ENCODE assay signal across 9 cellular contexts in the genomic region with DNA sequence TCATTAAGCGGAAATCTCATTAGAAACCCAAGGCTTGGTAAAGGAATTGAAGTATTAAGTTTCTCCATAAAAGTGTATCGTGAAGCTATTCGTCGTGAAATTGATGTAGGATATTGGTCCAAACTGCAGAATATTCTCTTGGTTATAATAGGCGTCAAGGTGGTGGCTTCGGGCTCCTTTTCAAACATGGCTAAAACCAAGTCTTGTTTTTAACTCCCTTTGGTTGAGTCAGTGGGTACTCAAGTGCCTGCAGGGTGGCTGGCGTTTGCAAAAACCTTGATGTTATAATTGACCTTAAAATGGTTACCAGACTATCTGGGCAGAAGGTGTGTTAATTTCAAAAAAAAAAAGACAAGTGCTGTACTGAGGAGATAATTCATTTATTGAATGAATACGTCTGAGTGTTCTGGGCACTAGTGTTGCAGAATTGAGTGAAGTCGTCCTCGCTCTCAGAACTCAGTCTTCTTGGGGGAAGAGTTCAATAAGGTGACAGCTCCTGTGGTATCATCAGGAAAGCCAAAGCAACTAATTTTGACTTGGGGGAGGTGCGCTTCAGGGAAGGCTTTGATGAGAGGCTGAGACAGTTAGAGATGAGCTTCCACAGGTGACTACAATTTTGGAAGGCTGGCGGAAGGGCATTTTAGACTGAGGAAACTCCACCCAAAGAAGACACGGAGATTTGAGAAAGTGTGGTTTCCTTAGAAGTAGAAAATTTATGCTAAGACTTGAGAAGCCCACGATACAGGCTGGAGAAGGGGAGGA. TPM values are rescaled to one million over a fixed set of nuclear protein-coding genes. Genes with fewer than 3 reads are reported as not detected.
A peak's percentile ranks its signal among the peaks of the same experiment; 100 is the strongest.
DNase-seq lines count a peak whose midpoint lies in the region; ATAC-seq and TF ChIP-seq lines count a peak whose summit lies in the region.
"Had no signal": no experiment of that assay in that cellular context is flagged by ENCODE, and none has a peak within 500 bp of the region (broad histone marks: within the 10 kb centered on the region; RNA-seq: fewer than 3 reads in every experiment).

No MANE protein-coding gene starts in this region.

- H3K27ac ChIP-seq in stomach = peak overlapping the region; percentile 92 to 96 (median 93)

- H3K4me1 Mint-ChIP-seq in activated CD4-positive, alpha-beta T cell treated with anti-CD3 and anti-CD28 coated beads, Interleukin-2, amount 10 ng/mL, durations not matched to agents 24 days and 14 days = peaks cover 42% of the 10 kb centered on the region
- peaks cover 42% of the 10 kb centered on the region for H3K4me1 Mint-ChIP-seq in activated T-helper 17 cell treated with anti-CD3 and anti-CD28 coated beads, Interleukin-2, amount 50 U/mL, for 72 hours

- no peak for TF ChIP-seq EP300 in stomach (IDR thresholded peaks at IDR 0.05)

- H3K36me3 ChIP-seq in stomach = no peaks in the 10 kb centered on the region

- WGBS in stomach, 5 donors = 41 to 46% (median 45%) methylated on average over 14 of the region's 14 CpGs

- intact Hi-C loops in activated CD4-positive, alpha-beta T cell treated with anti-CD3 and anti-CD28 coated beads, Interleukin-2, amount 10 ng/mL, durations not matched to agents 24 days and 14 days (cut with micrococcal nuclease) = loop anchor here (2.0 kb wide), 1 partner anchor 58 kb away; a partner anchor contains a TSS
- intact Hi-C loops in stomach (cut with DNase I; ENCODE audit: low total_unique reads) = no loop called here

- peak; percentile 73 for DNase-seq in activated CD4-positive, alpha-beta T cell treated with anti-CD3 and anti-CD28 coated beads, Interleukin-2, amount 10 ng/mL, durations not matched to agents 24 days and 14 days
- no peak for DNase-seq in activated CD4-positive, alpha-beta T cell treated with anti-CD3 and anti-CD28 coated beads for 48 hours
- DNase-seq in stomach (no peak), NCI-H345 (lab: John Stamatoyannopoulos, UW) (no peak), GOT3 (lab: John Stamatoyannopoulos, UW) (no peak)
- DNase-seq: NCI-H2081 treated with DMSO at 0.1 percent for 48 hours had no signal

- ATAC-seq in activated T-helper 17 cell treated with anti-CD3 and anti-CD28 coated beads, Interleukin-2, amount 50 U/mL, for 72 hours (replicated peaks) = no peak
- ATAC-seq in HG02588 (IDR thresholded peaks at IDR 0.05; ENCODE audit: unreplicated experiment) = no peak

- peaks cover 30% of the 10 kb centered on the region for H3K36me3 Mint-ChIP-seq in activated CD4-positive, alpha-beta T cell treated with anti-CD3 and anti-CD28 coated beads, Interleukin-2, amount 10 ng/mL, durations not matched to agents 24 days and 14 days (ENCODE audit: low read depth)
- peaks cover 18% of the 10 kb centered on the region for H3K36me3 Mint-ChIP-seq in activated T-helper 17 cell treated with anti-CD3 and anti-CD28 coated beads, Interleukin-2, amount 50 U/mL, for 72 hours (ENCODE audit: low read depth)

- no peaks in the 10 kb centered on the region for H3K9me3 ChIP-seq in stomach

- H3K27me3 Mint-ChIP-seq in activated CD4-positive, alpha-beta T cell treated with anti-CD3 and anti-CD28 coated beads, Interleukin-2, amount 10 ng/mL, durations not matched to agents 24 days and 14 days = peaks cover 18% of the 10 kb centered on the region
- peaks cover 4% of the 10 kb centered on the region for H3K27me3 Mint-ChIP-seq in activated T-helper 17 cell treated with anti-CD3 and anti-CD28 coated beads, Interleukin-2, amount 50 U/mL, for 72 hours

- H3K4me1 ChIP-seq in stomach = peaks cover 21 to 73% (median 53%) of the 10 kb centered on the region in 4 donors

- no peaks in the 10 kb centered on the region for H3K27me3 ChIP-seq in stomach

- peak overlapping the region; percentile 92 for H3K4me3 Mint-ChIP-seq in activated CD4-positive, alpha-beta T cell treated with anti-CD3 and anti-CD28 coated beads, Interleukin-2, amount 10 ng/mL, durations not matched to agents 24 days and 14 days
- H3K4me3 Mint-ChIP-seq in activated T-helper 17 cell treated with anti-CD3 and anti-CD28 coated beads, Interleukin-2, amount 50 U/mL, for 72 hours = peak overlapping the region; percentile 82

- no peaks in the 10 kb centered on the region for H3K9me3 Mint-ChIP-seq in activated CD4-positive, alpha-beta T cell treated with anti-CD3 and anti-CD28 coated beads, Interleukin-2, amount 10 ng/mL, durations not matched to agents 24 days and 14 days
- no peaks in the 10 kb centered on the region for H3K9me3 Mint-ChIP-seq in activated T-helper 17 cell treated with anti-CD3 and anti-CD28 coated beads, Interleukin-2, amount 50 U/mL, for 72 hours

- peak overlapping the region; percentile 92 for H3K27ac Mint-ChIP-seq in activated CD4-positive, alpha-beta T cell treated with anti-CD3 and anti-CD28 coated beads, Interleukin-2, amount 10 ng/mL, durations not matched to agents 24 days and 14 days
- H3K27ac Mint-ChIP-seq in activated T-helper 17 cell treated with anti-CD3 and anti-CD28 coated beads, Interleukin-2, amount 50 U/mL, for 72 hours = peak overlapping the region; percentile 48

- TF ChIP-seq POLR2A in stomach (IDR thresholded peaks at IDR 0.05) = no peak

- H3K4me3 ChIP-seq in iPS-11a (ENCODE audit: low read depth, low read length) (peak overlapping the region; percentile 84), stomach (peak overlapping the region; percentile 92 to 97 (median 94))

- no peak for TF ChIP-seq CTCF in stomach (IDR thresholded peaks at IDR 0.05)

RNA-seq across cellular contexts. Expression of a gene that starts 1.6 kb away (rescaled TPM):
- 17.0 and 17.1 TPM in 2 replicates for total RNA-seq in activated CD4-positive, alpha-beta T cell treated with anti-CD3 and anti-CD28 coated beads, Interleukin-2, amount 10 ng/mL, durations not matched to agents 24 days and 14 days
- 10 to 100 TPM; 17.0 to 26.1 TPM for total RNA-seq in activated T-helper 17 cell treated with anti-CD3 and anti-CD28 coated beads, Interleukin-2, amount 50 U/mL, for 72 hours
- 10 to 100 TPM in 4 of 5 donors, 1 to 10 TPM in 1; 9.0 to 52.0 (median 29.2) TPM for total RNA-seq in stomach
- 10 to 100 TPM; 18.0 to 39.0 (median 38.3) TPM for polyA plus RNA-seq in stomach

RNA-seq across cellular contexts. Expression of a gene that starts 58.9 kb away (rescaled TPM):
- total RNA-seq in activated CD4-positive, alpha-beta T cell treated with anti-CD3 and anti-CD28 coated beads, Interleukin-2, amount 10 ng/mL, durations not matched to agents 24 days and 14 days = 51.7 and 51.9 TPM in 2 replicates
- 10 to 100 TPM; 36.8 to 55.1 TPM for total RNA-seq in activated T-helper 17 cell treated with anti-CD3 and anti-CD28 coated beads, Interleukin-2, amount 50 U/mL, for 72 hours
- 100 to 1,000 TPM in 1 of 5 donors, 10 to 100 TPM in 4; 18.0 to 100 (median 21.4) TPM for total RNA-seq in stomach
- 10 to 100 TPM in 2 of 3 donors, 1 to 10 TPM in 1; 8.2 to 16.3 (median 15.8) TPM for polyA plus RNA-seq in stomach
